Comparison of ENCODE assay signal across 12 cellular contexts in the genomic region with DNA sequence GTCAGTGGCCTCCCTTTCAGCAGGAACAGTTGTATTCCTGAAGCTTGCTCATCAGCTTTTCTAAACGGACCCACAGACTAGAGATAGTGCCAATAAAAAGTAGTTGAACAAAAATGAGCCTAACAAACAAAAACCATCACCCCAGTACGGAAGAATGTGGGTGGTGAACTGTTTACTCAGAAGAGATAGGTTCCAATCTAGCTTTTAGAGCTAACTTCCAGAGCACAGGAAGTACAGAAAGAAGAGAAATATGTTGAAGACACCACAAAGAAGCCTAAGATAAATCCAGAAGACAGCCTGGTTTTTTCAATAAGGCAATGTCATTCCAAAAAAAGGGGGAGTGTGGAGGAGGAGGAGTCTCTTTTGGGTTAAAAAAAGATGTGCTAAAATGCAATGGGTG. TPM values are rescaled to one million over a fixed set of nuclear protein-coding genes. Genes with fewer than 3 reads are reported as not detected.
DNase-seq lines count a peak whose midpoint lies in the region; ATAC-seq and TF ChIP-seq lines count a peak whose summit lies in the region.
"Had no signal": no experiment of that assay in that cellular context is flagged by ENCODE, and none has a peak within 500 bp of the region (broad histone marks: within the 10 kb centered on the region; RNA-seq: fewer than 3 reads in every experiment).

No MANE protein-coding gene starts in this region.

- POLR2A ChIA-PET in CD4-positive, alpha-beta T cell (lab: Charles Lee) = interaction anchor here (0.9 to 1.3 kb wide), 2 partner anchors 102 to 307 kb away, joined by 3 to 4 read pairs; no protein-coding TSS in a partner anchor
- POLR2A ChIA-PET in naive thymus-derived CD8-positive, alpha-beta T cell (lab: Charles Lee) = interaction anchor here (0.7 kb wide), 1 partner anchor 31 kb away, joined by 3 read pairs; no protein-coding TSS in a partner anchor

- peaks cover 24% of the 10 kb centered on the region for H3K4me1 Mint-ChIP-seq in CD4-positive, alpha-beta T cell (ENCODE audit: low read depth)
- H3K4me1 Mint-ChIP-seq in IgD-negative memory B cell = peaks cover 6 to 17% (median 11%) of the 10 kb centered on the region in 3 donors
- peaks cover 9 to 21% (median 17%) of the 10 kb centered on the region in 4 donors for H3K4me1 Mint-ChIP-seq in naive thymus-derived CD8-positive, alpha-beta T cell
- peaks cover 12% of the 10 kb centered on the region for H3K4me1 Mint-ChIP-seq in activated T-cell treated with anti-CD3 and anti-CD28 coated beads, Interleukin-2, amount 50 U/mL, for 4 hours (ENCODE audit: low read depth)

- no peak for DNase-seq in CD4-positive, alpha-beta T cell
- DNase-seq in astrocyte of the spinal cord (ENCODE audit: low read depth, low spot score) (peak; percentile 86), NCI-H1436 treated with DMSO at 0.1 percent for 48 hours (lab: John Stamatoyannopoulos, UW) (no peak), NCI-H2227 treated with DMSO at 0.1 percent for 48 hours (lab: John Stamatoyannopoulos, UW) (no peak)
- DNase-seq in naive thymus-derived CD8-positive, alpha-beta T cell = no peak
- DNase-seq in activated T-cell treated with anti-CD3 and anti-CD28 coated beads, Interleukin-2, amount 50 U/mL, for 4 hours = no peak
- DNase-seq: head of caudate nucleus, NCI-H1417 treated with DMSO at 0.1 percent for 48 hours, OCI-M1, testis had no signal

- no peak overlapping the region for H3K27ac ChIP-seq in CD4-positive, alpha-beta T cell (ENCODE audit: low read depth, low read length)

- H3K9me3 Mint-ChIP-seq in CD4-positive, alpha-beta T cell = no peaks in the 10 kb centered on the region
- H3K9me3 Mint-ChIP-seq in IgD-negative memory B cell = peaks cover 0 to 1% (median 0%) of the 10 kb centered on the region in 3 donors
- H3K9me3 Mint-ChIP-seq in naive thymus-derived CD8-positive, alpha-beta T cell = no peaks in the 10 kb centered on the region
- H3K9me3 Mint-ChIP-seq in activated T-cell treated with anti-CD3 and anti-CD28 coated beads, Interleukin-2, amount 50 U/mL, for 4 hours = no peaks in the 10 kb centered on the region

- peak overlapping the region; percentile 68 for H3K27ac Mint-ChIP-seq in CD4-positive, alpha-beta T cell
- H3K27ac Mint-ChIP-seq in IgD-negative memory B cell = peak overlapping the region in 1 of 3 donors; percentile 50
- H3K27ac Mint-ChIP-seq in naive thymus-derived CD8-positive, alpha-beta T cell = peak overlapping the region in 6 of 10 donors; percentile 13 to 61 (median 33)

- in situ Hi-C loops in astrocyte of the spinal cord (cut with HindIII; ENCODE audit: low sequenced_read_pairs) = no loop called here

- H3K27me3 ChIP-seq in CD4-positive, alpha-beta T cell (ENCODE audit: control insufficient read depth, insufficient read depth, low read length) = no peaks in the 10 kb centered on the region
- H3K27me3 ChIP-seq: testis had no signal

- CTCF ChIA-PET in CD4-positive, alpha-beta T cell (lab: Charles Lee) = interaction anchor here (1.5 kb wide), 1 partner anchor 14 kb away, joined by 4 read pairs; no protein-coding TSS in a partner anchor

- peak overlapping the region; percentile 69 for H3K4me3 Mint-ChIP-seq in CD4-positive, alpha-beta T cell
- H3K4me3 Mint-ChIP-seq in IgD-negative memory B cell = peak overlapping the region in 3 of 4 donors; percentile 1 to 92 (median 79)
- peak overlapping the region in 7 of 10 donors; percentile 0 to 26 (median 4) for H3K4me3 Mint-ChIP-seq in naive thymus-derived CD8-positive, alpha-beta T cell
- no peak overlapping the region for H3K4me3 Mint-ChIP-seq in activated T-cell treated with anti-CD3 and anti-CD28 coated beads, Interleukin-2, amount 50 U/mL, for 4 hours

- H3K9me3 ChIP-seq in CD4-positive, alpha-beta T cell (ENCODE audit: control insufficient read depth, low read length) = no peaks in the 10 kb centered on the region
- H3K9me3 ChIP-seq: testis had no signal

- no peaks in the 10 kb centered on the region for H3K36me3 Mint-ChIP-seq in CD4-positive, alpha-beta T cell (ENCODE audit: low read depth)
- H3K36me3 Mint-ChIP-seq in IgD-negative memory B cell = peaks cover 2% of the 10 kb centered on the region
- peaks cover 0 to 1% (median under 1%) of the 10 kb centered on the region in 3 donors for H3K36me3 Mint-ChIP-seq in naive thymus-derived CD8-positive, alpha-beta T cell
- peaks cover under 1% of the 10 kb centered on the region for H3K36me3 Mint-ChIP-seq in activated T-cell treated with anti-CD3 and anti-CD28 coated beads, Interleukin-2, amount 50 U/mL, for 4 hours (ENCODE audit: insufficient read depth)

- peaks cover 10% of the 10 kb centered on the region for H3K27me3 Mint-ChIP-seq in CD4-positive, alpha-beta T cell
- H3K27me3 Mint-ChIP-seq in IgD-negative memory B cell = peaks cover 4% of the 10 kb centered on the region
- peaks cover 0 to 11% (median 4%) of the 10 kb centered on the region in 5 donors for H3K27me3 Mint-ChIP-seq in naive thymus-derived CD8-positive, alpha-beta T cell
- H3K27me3 Mint-ChIP-seq in activated T-cell treated with anti-CD3 and anti-CD28 coated beads, Interleukin-2, amount 50 U/mL, for 4 hours (ENCODE audit: low read depth) = peaks cover 6% of the 10 kb centered on the region

- no peak for ATAC-seq in CD4-positive, alpha-beta T cell (ENCODE audit: poor library complexity)
- ATAC-seq in naive thymus-derived CD8-positive, alpha-beta T cell = no peak
- ATAC-seq in activated T-cell treated with anti-CD3 and anti-CD28 coated beads, Interleukin-2, amount 50 U/mL, for 4 hours = no peak
- ATAC-seq in esophagus mucosa = no peak

- no peak for TF ChIP-seq CTCF in CD4-positive, alpha-beta T cell (IDR thresholded peaks at IDR 0.05)
- TF ChIP-seq CTCF in astrocyte of the spinal cord (IDR thresholded peaks at IDR 0.05; ENCODE audit: low read depth, low read length) = no peak

- intact Hi-C loops in CD4-positive, alpha-beta T cell (cut with DNase I, micrococcal nuclease) = no loop called here

- H3K4me3 ChIP-seq in astrocyte of the spinal cord (ENCODE audit: low read depth, low read length) = no peak overlapping the region
- H3K4me3 ChIP-seq: testis had no signal

RNA-seq across cellular contexts. Expression of gene LMO7, which starts 2.8 kb away (rescaled TPM):
- 10 to 100 TPM; 35.2 to 36.3 TPM for total RNA-seq in CD4-positive, alpha-beta T cell
- polyA plus RNA-seq in IgD-negative memory B cell = 6.6 TPM
- 10 to 100 TPM; 65.3 to 66.1 TPM for total RNA-seq in naive thymus-derived CD8-positive, alpha-beta T cell
- polyA plus RNA-seq in naive thymus-derived CD8-positive, alpha-beta T cell = 10 to 100 TPM; 23.0 to 35.8 (median 33.1) TPM
- 1 to 10 TPM; 4.2 to 5.9 (median 4.3) TPM for total RNA-seq in activated T-cell treated with anti-CD3 and anti-CD28 coated beads, Interleukin-2, amount 50 U/mL, for 4 hours
- 156 TPM for total RNA-seq in esophagus mucosa

Comparison
In these comparisons a context has a peak if more than half of its experiments do, and no peak if none do; other contexts are left out.
1. RNA of gene LMO7, which starts 2.8 kb away (total RNA-seq): 156 TPM in esophagus mucosa (single experiment), 65.3 to 66.1 TPM in naive thymus-derived CD8-positive, alpha-beta T cell and 35.2 to 36.3 TPM in CD4-positive, alpha-beta T cell; 4.2 to 5.9 TPM in activated T-cell treated with anti-CD3 and anti-CD28 coated beads, Interleukin-2, amount 50 U/mL, for 4 hours; every median in the first group is over 4 times any median in the second.